In genomic region chr5:137751869-137752491, GRCh38 we compare ENCODE assay signal across 8 cellular contexts. TPM values are rescaled to one million over a fixed set of nuclear protein-coding genes. Genes with fewer than 3 reads are reported as not detected.
DNase-seq lines count a peak whose midpoint lies in the region; ATAC-seq lines count a peak whose summit lies in the region.

No MANE protein-coding gene starts in this region.

- DNase-seq in NCI-H1436 (lab: John Stamatoyannopoulos, UW), result peak; percentile 3
- DNase-seq in NCI-H1436 treated with DMSO at 0.1 percent for 48 hours (lab: John Stamatoyannopoulos, UW), result no peak
- peak; percentile 60 for DNase-seq in RPMI7951 (ENCODE audit: low read depth)
- DNase-seq in dermis blood vessel endothelial cell, result peak; percentile 83
- DNase-seq in mesenteric fat pad (ENCODE audit: low spot score), result no peak

- ATAC-seq in GM18511 (IDR thresholded peaks at IDR 0.05; ENCODE audit: unreplicated experiment), result no peak

- peak overlapping the region; percentile 72 for H3K9ac ChIP-seq in HUES6 (ENCODE audit: low read length)

- H3K36me3 ChIP-seq in HUES6 (ENCODE audit: control insufficient read depth, insufficient read depth, low read length), result peaks cover 24% of the 10 kb centered on the region

- peak overlapping the region; percentile 100 for H3K4me3 ChIP-seq in HUES6 (ENCODE audit: low read depth, low read length)
- H3K4me3 ChIP-seq in mononuclear cell (ENCODE audit: low read length), result peak overlapping the region; percentile 85

- H3K4me1 ChIP-seq in HUES6 (ENCODE audit: control insufficient read depth, insufficient read depth, low read length) (peaks cover 14% of the 10 kb centered on the region), mononuclear cell (ENCODE audit: insufficient read depth, low read length) (peaks cover 20% of the 10 kb centered on the region)

- no peaks in the 10 kb centered on the region for H3K27me3 ChIP-seq in HUES6 (ENCODE audit: control insufficient read depth, insufficient read depth, low read length)
- H3K27me3 ChIP-seq in mononuclear cell (ENCODE audit: insufficient read depth, low read length), result no peaks in the 10 kb centered on the region

- H3K9me3 ChIP-seq in HUES6 (ENCODE audit: control insufficient read depth, insufficient read depth, low read depth, low read length) (no peaks in the 10 kb centered on the region), mononuclear cell (ENCODE audit: low read depth, low read length) (no peaks in the 10 kb centered on the region)

- H3K27ac ChIP-seq in HUES6 (ENCODE audit: low read depth, low read length), result no peak overlapping the region

RNA-seq across cellular contexts. Expression of gene HNRNPA0, which starts 2.2 kb away (rescaled TPM):
- 6.0 and 6.6 TPM in 2 replicates for total RNA-seq in RPMI7951 (2014; rRNA removed; shearing (Covaris generic))
- 11.1 and 12.0 TPM in 2 replicates for total RNA-seq in dermis blood vessel endothelial cell
- 17.3 TPM for total RNA-seq in mononuclear cell
- 24.3 TPM for total RNA-seq in mesenteric fat pad

RNA-seq across cellular contexts. Expression of gene KLHL3, which starts 16.1 kb away (rescaled TPM):
- 0.72 and 2.2 TPM in 2 replicates for total RNA-seq in RPMI7951 (2014; rRNA removed; shearing (Covaris generic))
- total RNA-seq in dermis blood vessel endothelial cell, result 21.1 and 32.6 TPM in 2 replicates
- 9.3 TPM for total RNA-seq in mononuclear cell
- total RNA-seq in mesenteric fat pad, result 3.5 TPM

Comparison
In these comparisons a context has a peak if more than half of its experiments do, and no peak if none do; other contexts are left out.
1. DNase-seq: peak in NCI-H1436 (single experiment), RPMI7951 (single experiment) and dermis blood vessel endothelial cell (single experiment); none in NCI-H1436 treated with DMSO at 0.1 percent for 48 hours (single experiment) and mesenteric fat pad (single experiment).